In genomic region chr1:182388392-182389134, GRCh38 we compare ENCODE assay signal across 10 cellular contexts. TPM values are rescaled to one million over a fixed set of nuclear protein-coding genes. Genes with fewer than 3 reads are reported as not detected.
DNase-seq lines count a peak whose midpoint lies in the region; ATAC-seq, FAIRE-seq and TF ChIP-seq lines count a peak whose summit lies in the region.
"Had no signal": no experiment of that assay in that cellular context is flagged by ENCODE, and none has a peak within 500 bp of the region (broad histone marks: within the 10 kb centered on the region; RNA-seq: fewer than 3 reads in every experiment).

No MANE protein-coding gene starts in this region.

- H3K4me3 ChIP-seq in K562 (peak overlapping the region; percentile 77), lower leg skin (ENCODE audit: low read depth, poor library complexity, severe bottlenecking) (peak overlapping the region; percentile 77)

- peaks cover 33 to 56% of the 10 kb centered on the region in 2 experiments for H3K4me1 ChIP-seq in K562 (replicated peaks in 1 of 2; ENCODE audit: control insufficient read depth in 2 of 2, insufficient read depth in 2 of 2, low read length in 2 of 2)

- no TSS peak for BruUV-seq in K562 (replicated peaks; lab: Mats Ljungman, UMichigan)

- no peak; the same call in 1 of the 2 replicates for TF ChIP-seq POLR2A in K562 (conservative IDR thresholded peaks at IDR 0.05)
- no peak for TF ChIP-seq POLR2A in lower leg skin (IDR thresholded peaks at IDR 0.05)

- WGBS in K562 (ENCODE audit: insufficient coverage, low coverage, missing lambda C conversion rate): 52% methylated on average over 5 of the region's 5 CpGs
- WGBS in lower leg skin, 2 donors: 74% methylated on average over 5 of the region's 5 CpGs

- no peaks in the 10 kb centered on the region for H3K27me3 ChIP-seq in K562 (ENCODE audit: control insufficient read depth in 2 of 2, insufficient read depth in 2 of 2, low read length in 2 of 2)

- no peak overlapping the region for H2AFZ ChIP-seq in K562 (ENCODE audit: low read depth, low read length)

- TF ChIP-seq RAD21 in K562 (CRISPR knock-in tag; conservative IDR thresholded peaks at IDR 0.05 in 1 of 2, IDR thresholded peaks at IDR 0.05 in 1 of 2): no peak

- ATAC-seq in K562 (no peak), left colon (no peak), GM21528 (IDR thresholded peaks at IDR 0.05; ENCODE audit: low FRiP score, unreplicated experiment) (no peak)

- peaks cover 85% of the 10 kb centered on the region for H3K79me2 ChIP-seq in K562 (ENCODE audit: control insufficient read depth, insufficient read depth, low read length)

- CTCF ChIA-PET in K562 (lab: Yijun Ruan, JAX; ENCODE audit: low intra/inter-chr PET ratio): no interaction called here

- H3K9me1 ChIP-seq in K562 (ENCODE audit: control insufficient read depth, insufficient read depth, low read length): peaks cover 27% of the 10 kb centered on the region

- POLR2A ChIA-PET in K562 (lab: Yijun Ruan, JAX): interaction anchor here (0.7 to 8.0 kb wide), 34 partner anchors 7 to 309 kb away, joined by 3 to 137 read pairs (median 4); no protein-coding TSS in a partner anchor

- peak overlapping the region; percentile 98 for H3K4me2 ChIP-seq in K562 (ENCODE audit: insufficient read depth, low read length)

- DNase-seq in NCI-H82 (lab: John Stamatoyannopoulos, UW) (peak; percentile 25), NCI-H82 treated with DMSO at 0.1 percent for 48 hours (lab: John Stamatoyannopoulos, UW; ENCODE audit: unreplicated experiment) (no peak), K562 (ENCODE audit: extremely low read depth in 1 of 4, low spot score in 3 of 4) (no peak), lower leg skin (ENCODE audit: low spot score in 2 of 2) (peak in 1 of 2 donors; percentile 75), substantia nigra (lab: John Stamatoyannopoulos, UW) (peak in 1 of 49 donors; percentile 43), AG20443 (ENCODE audit: low spot score) (no peak), left colon (no peak)
- DNase-seq: cerebellar nuclear complex had no signal

- H3K9me3 ChIP-seq in K562 (replicated peaks; ENCODE audit: control insufficient read depth, insufficient read depth, low read depth, low read length): no peaks in the 10 kb centered on the region

- in situ Hi-C loops in K562 (cut with MboI): no loop called here

- H3K27ac ChIP-seq in K562 (ENCODE audit: extremely low read depth, low read depth, low read length): peak overlapping the region; percentile 23; the same call in 1 of the 3 replicates
- peak overlapping the region; percentile 97 for H3K27ac ChIP-seq in substantia nigra (ENCODE audit: low read depth, low read length, poor library complexity, severe bottlenecking)

- intact Hi-C loops in K562 (cut with micrococcal nuclease): loop anchor here (2.0 kb wide), 1 partner anchor 30 kb away; no protein-coding TSS in a partner anchor
- intact Hi-C loops in lower leg skin (cut with DNase I; ENCODE audit: low total_unique reads): no loop called here
- intact Hi-C loops in left colon (cut with DNase I, micrococcal nuclease): no loop called here

- TF ChIP-seq CTCF in K562 (IDR thresholded peaks at IDR 0.05 in 2 of 3, conservative IDR thresholded peaks at IDR 0.05 in 1 of 3; ENCODE audit: insufficient read depth in 2 of 3, low read depth in 1 of 3, low read length in 3 of 3) (no peak), lower leg skin (IDR thresholded peaks at IDR 0.05) (no peak)

- peaks cover 72% of the 10 kb centered on the region for H3K36me3 ChIP-seq in K562 (ENCODE audit: control insufficient read depth, insufficient read depth, low read length)

- no peak for FAIRE-seq in K562 (lab: Jason Lieb, UNC)

- H4K20me1 ChIP-seq in K562 (replicated peaks; ENCODE audit: control insufficient read depth, insufficient read depth, low read length): peaks cover 43% of the 10 kb centered on the region

- peak overlapping the region; percentile 88 for H3K9ac ChIP-seq in K562 (ENCODE audit: insufficient read depth in 1 of 2, low read depth in 2 of 2, low read length in 2 of 2)

- TF ChIP-seq EP300 in K562 (IDR thresholded peaks at IDR 0.05; ENCODE audit: low read length): no peak

TF ChIP-seq in K562, 482 proteins besides CTCF, POLR2A, EP300 and RAD21 (continues in another document):
- TF ChIP-seq C11orf30 (IDR thresholded peaks at IDR 0.05; ENCODE audit: low read depth) (no peak), ZC3H11A (IDR thresholded peaks at IDR 0.05; ENCODE audit: low read depth, low read length) (no peak), SMAD3 (CRISPR knock-in tag; conservative IDR thresholded peaks at IDR 0.05) (no peak), ZNF324 (CRISPR knock-in tag; IDR thresholded peaks at IDR 0.05) (peak; percentile 36; the same call in 1 of the 2 replicates)
- TF ChIP-seq, protein P1, sequence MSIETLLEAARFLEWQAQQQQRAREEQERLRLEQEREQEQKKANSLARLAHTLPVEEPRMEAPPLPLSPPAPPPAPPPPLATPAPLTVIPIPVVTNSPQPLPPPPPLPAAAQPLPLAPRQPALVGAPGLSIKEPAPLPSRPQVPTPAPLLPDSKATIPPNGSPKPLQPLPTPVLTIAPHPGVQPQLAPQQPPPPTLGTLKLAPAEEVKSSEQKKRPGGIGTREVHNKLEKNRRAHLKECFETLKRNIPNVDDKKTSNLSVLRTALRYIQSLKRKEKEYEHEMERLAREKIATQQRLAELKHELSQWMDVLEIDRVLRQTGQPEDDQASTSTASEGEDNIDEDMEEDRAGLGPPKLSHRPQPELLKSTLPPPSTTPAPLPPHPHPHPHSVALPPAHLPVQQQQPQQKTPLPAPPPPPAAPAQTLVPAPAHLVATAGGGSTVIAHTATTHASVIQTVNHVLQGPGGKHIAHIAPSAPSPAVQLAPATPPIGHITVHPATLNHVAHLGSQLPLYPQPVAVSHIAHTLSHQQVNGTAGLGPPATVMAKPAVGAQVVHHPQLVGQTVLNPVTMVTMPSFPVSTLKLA (conservative IDR thresholded peaks at IDR 0.05): no peak
- TF ChIP-seq, protein P2, sequence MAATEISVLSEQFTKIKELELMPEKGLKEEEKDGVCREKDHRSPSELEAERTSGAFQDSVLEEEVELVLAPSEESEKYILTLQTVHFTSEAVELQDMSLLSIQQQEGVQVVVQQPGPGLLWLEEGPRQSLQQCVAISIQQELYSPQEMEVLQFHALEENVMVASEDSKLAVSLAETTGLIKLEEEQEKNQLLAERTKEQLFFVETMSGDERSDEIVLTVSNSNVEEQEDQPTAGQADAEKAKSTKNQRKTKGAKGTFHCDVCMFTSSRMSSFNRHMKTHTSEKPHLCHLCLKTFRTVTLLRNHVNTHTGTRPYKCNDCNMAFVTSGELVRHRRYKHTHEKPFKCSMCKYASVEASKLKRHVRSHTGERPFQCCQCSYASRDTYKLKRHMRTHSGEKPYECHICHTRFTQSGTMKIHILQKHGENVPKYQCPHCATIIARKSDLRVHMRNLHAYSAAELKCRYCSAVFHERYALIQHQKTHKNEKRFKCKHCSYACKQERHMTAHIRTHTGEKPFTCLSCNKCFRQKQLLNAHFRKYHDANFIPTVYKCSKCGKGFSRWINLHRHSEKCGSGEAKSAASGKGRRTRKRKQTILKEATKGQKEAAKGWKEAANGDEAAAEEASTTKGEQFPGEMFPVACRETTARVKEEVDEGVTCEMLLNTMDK (IDR thresholded peaks at IDR 0.05; ENCODE audit: borderline replicate concordance, insufficient read depth, low read depth, low read length, poor library complexity, severe bottlenecking): no peak

RNA-seq across cellular contexts. Expression of gene GLUL, which starts 3.0 kb away (rescaled TPM):
- 353 and 537 TPM in 2 replicates for total RNA-seq in K562 (2011; cell fraction: chromatin; rRNA removed; ENCODE audit: low replicate concordance)
- total RNA-seq in K562 (2011; cell fraction: nucleolus; rRNA removed): 306 and 377 TPM in 2 replicates
- total RNA-seq in K562 (2011; cell fraction: nucleoplasm; rRNA removed): 320 and 329 TPM in 2 replicates
- total RNA-seq in K562 (2014; rRNA removed) (1,168 and 1,338 TPM in 2 replicates), K562 (2014; rRNA removed; fragmentation: Illumina TruSeq; extraction: Trizol) (978 and 1,172 TPM in 2 replicates), K562 (2015; rRNA removed; fragmentation: Illumina TruSeq; extraction: Trizol) (1,097 and 1,128 TPM in 2 replicates), K562 (2021) (1,495 and 1,708 TPM in 2 replicates), lower leg skin (1,000 to 10,000 TPM in 3 of 4 donors, 100 to 1,000 TPM in 1; 962 to 2,018 (median 1,391) TPM), left colon (100 to 1,000 TPM; 436 to 776 TPM)
- polyA plus RNA-seq in K562 (2011; rRNA removed) (1,124 and 1,949 TPM in 2 replicates), K562 (2014; fragmentation: Illumina TruSeq; extraction: Trizol) (1,620 and 1,897 TPM in 2 replicates), K562 (2014; fragmentation: Nextera tagmentation; extraction: Ambion mirVana) (1,000 to 10,000 TPM; 3,526 to 4,222 TPM), K562 (2014; rRNA removed) (1,054 and 1,088 TPM in 2 replicates)
- 1,419 and 1,471 TPM in 2 replicates for polyA plus RNA-seq in K562 (2011; cell fraction: cytosol; rRNA removed)
- polyA plus RNA-seq in K562 (2011; cell fraction: nucleus; rRNA removed): 1,593 and 1,917 TPM in 2 replicates
- 978 and 1,541 TPM in 2 replicates for polyA plus RNA-seq in K562 (2012)
- 1,787 and 2,204 TPM in 2 replicates for polyA minus RNA-seq in K562 (2011; rRNA and poly(A)+ RNA removed)
- polyA minus RNA-seq in K562 (2011; cell fraction: cytosol; rRNA and poly(A)+ RNA removed): 1,505 and 2,135 TPM in 2 replicates
- polyA minus RNA-seq in K562 (2011; cell fraction: nucleus; rRNA and poly(A)+ RNA removed): 254 and 603 TPM in 2 replicates

RNA-seq across cellular contexts. Expression of gene TEDDM1, which starts 11.9 kb away (rescaled TPM):
- not detected in 2 replicates for total RNA-seq in K562 (2011; cell fraction: chromatin; rRNA removed; ENCODE audit: low replicate concordance)
- not detected in 2 replicates for total RNA-seq in K562 (2011; cell fraction: nucleolus; rRNA removed)
- total RNA-seq in K562 (2011; cell fraction: nucleoplasm; rRNA removed): not detected in 2 replicates
- total RNA-seq in K562 (2014; rRNA removed): not detected in 2 replicates
- total RNA-seq in K562 (2014; rRNA removed; fragmentation: Illumina TruSeq; extraction: Trizol): not detected in 2 replicates
- total RNA-seq in K562 (2015; rRNA removed; fragmentation: Illumina TruSeq; extraction: Trizol): not detected in 2 replicates
- not detected in 2 replicates for total RNA-seq in K562 (2021)
- not detected in 2 replicates for polyA plus RNA-seq in K562 (2011; rRNA removed)
- not detected in 2 replicates for polyA plus RNA-seq in K562 (2011; cell fraction: cytosol; rRNA removed)
- not detected in 2 replicates for polyA plus RNA-seq in K562 (2011; cell fraction: nucleus; rRNA removed)
- 0.10 TPM in 1 of 2 replicates, not detected in the other for polyA plus RNA-seq in K562 (2012)
- polyA plus RNA-seq in K562 (2014; fragmentation: Illumina TruSeq; extraction: Trizol): not detected in 2 replicates
- polyA plus RNA-seq in K562 (2014; fragmentation: Nextera tagmentation; extraction: Ambion mirVana): not detected
- not detected in 2 replicates for polyA plus RNA-seq in K562 (2014; rRNA removed)
- polyA minus RNA-seq in K562 (2011; rRNA and poly(A)+ RNA removed): not detected in 2 replicates
- not detected in 2 replicates for polyA minus RNA-seq in K562 (2011; cell fraction: cytosol; rRNA and poly(A)+ RNA removed)
- not detected in 2 replicates for polyA minus RNA-seq in K562 (2011; cell fraction: nucleus; rRNA and poly(A)+ RNA removed)
- total RNA-seq in lower leg skin: not detected
- total RNA-seq in left colon: not detected
- total RNA-seq: A172 had no signal
